Comparison of ENCODE assay signal across 1 cellular context in genomic region chr17:73336613-73337400, GRCh38.
TF ChIP-seq lines count a peak whose summit lies in the region.

No MANE protein-coding gene starts in this region.

TF ChIP-seq in WTC11, 78 proteins besides CTCF, POLR2A, EP300 and RAD21 (continued from another document):
- TF ChIP-seq, protein P1, sequence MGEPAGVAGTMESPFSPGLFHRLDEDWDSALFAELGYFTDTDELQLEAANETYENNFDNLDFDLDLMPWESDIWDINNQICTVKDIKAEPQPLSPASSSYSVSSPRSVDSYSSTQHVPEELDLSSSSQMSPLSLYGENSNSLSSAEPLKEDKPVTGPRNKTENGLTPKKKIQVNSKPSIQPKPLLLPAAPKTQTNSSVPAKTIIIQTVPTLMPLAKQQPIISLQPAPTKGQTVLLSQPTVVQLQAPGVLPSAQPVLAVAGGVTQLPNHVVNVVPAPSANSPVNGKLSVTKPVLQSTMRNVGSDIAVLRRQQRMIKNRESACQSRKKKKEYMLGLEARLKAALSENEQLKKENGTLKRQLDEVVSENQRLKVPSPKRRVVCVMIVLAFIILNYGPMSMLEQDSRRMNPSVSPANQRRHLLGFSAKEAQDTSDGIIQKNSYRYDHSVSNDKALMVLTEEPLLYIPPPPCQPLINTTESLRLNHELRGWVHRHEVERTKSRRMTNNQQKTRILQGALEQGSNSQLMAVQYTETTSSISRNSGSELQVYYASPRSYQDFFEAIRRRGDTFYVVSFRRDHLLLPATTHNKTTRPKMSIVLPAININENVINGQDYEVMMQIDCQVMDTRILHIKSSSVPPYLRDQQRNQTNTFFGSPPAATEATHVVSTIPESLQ (CRISPR knock-in tag; IDR thresholded peaks at IDR 0.05) = no peak
- TF ChIP-seq HMGA2 (CRISPR knock-in tag; IDR thresholded peaks at IDR 0.05) (no peak), SOX15 (CRISPR knock-in tag; IDR thresholded peaks at IDR 0.05) (no peak), GABPB1 (CRISPR knock-in tag; IDR thresholded peaks at IDR 0.05) (no peak), FOXP1 (CRISPR knock-in tag; IDR thresholded peaks at IDR 0.05; ENCODE audit: borderline replicate concordance) (no peak), MXD4 (CRISPR knock-in tag; IDR thresholded peaks at IDR 0.05; ENCODE audit: borderline replicate concordance) (no peak)
- TF ChIP-seq, protein P2, sequence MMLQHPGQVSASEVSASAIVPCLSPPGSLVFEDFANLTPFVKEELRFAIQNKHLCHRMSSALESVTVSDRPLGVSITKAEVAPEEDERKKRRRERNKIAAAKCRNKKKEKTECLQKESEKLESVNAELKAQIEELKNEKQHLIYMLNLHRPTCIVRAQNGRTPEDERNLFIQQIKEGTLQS (CRISPR knock-in tag; conservative IDR thresholded peaks at IDR 0.05) = no peak
- TF ChIP-seq, protein P3, sequence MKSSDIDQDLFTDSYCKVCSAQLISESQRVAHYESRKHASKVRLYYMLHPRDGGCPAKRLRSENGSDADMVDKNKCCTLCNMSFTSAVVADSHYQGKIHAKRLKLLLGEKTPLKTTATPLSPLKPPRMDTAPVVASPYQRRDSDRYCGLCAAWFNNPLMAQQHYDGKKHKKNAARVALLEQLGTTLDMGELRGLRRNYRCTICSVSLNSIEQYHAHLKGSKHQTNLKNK (CRISPR knock-in tag; IDR thresholded peaks at IDR 0.05) = no peak
